12 cellular contexts compared by ENCODE assay signal in the genomic region with DNA sequence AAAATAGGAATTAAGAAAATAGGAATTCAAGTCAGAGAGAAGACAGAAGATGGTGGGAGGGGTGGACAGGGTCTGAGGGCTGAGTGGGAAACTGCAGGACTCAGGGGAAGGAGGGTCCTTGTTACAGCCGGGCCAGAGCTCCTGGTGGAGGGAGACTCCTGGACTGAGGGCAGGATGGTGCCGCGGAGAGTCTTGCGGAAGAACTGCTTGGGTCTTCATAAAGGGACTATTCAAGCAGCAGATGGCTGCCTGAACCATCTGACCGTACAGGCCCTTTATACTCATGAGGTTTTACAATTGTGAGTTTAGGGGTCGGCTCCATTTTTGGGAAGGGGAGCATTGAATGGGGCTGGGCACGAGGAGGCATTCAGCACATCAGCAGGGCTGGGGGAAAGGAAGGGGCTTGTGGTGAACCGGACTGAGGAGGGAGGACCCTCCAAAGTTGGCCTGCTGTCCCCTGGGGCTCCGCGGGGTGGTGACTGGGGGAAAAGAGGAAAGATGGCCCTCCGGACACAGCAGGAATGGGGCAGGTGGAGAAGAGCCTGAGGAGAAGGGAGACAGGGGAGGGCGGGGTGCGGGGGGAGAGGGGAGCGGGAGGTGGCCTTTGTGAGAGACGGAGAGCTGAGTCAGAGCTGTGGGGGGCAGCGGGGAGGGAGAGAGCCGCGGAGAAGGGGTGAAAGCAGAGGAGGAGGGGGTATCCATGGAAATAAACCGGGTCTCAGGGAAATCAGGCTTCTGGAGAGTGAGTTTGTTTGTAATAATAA. TPM values are rescaled to one million over a fixed set of nuclear protein-coding genes. Genes with fewer than 3 reads are reported as not detected.
DNase-seq lines count a peak whose midpoint lies in the region; ATAC-seq and TF ChIP-seq lines count a peak whose summit lies in the region.
"Had no signal": no experiment of that assay in that cellular context is flagged by ENCODE, and none has a peak within 500 bp of the region (broad histone marks: within the 10 kb centered on the region; RNA-seq: fewer than 3 reads in every experiment).

No MANE protein-coding gene starts in this region.

- H3K4me2 ChIP-seq in OCI-LY7 (ENCODE audit: low read length), result no peak overlapping the region

- POLR2A ChIA-PET in CD4-positive, alpha-beta memory T cell (lab: Charles Lee; ENCODE audit: partially characterized antibody), result interaction anchor here (1.5 to 2.1 kb wide), 4 partner anchors 11 to 19 kb away, joined by 4 to 10 read pairs (median 5); no protein-coding TSS in a partner anchor
- POLR2A ChIA-PET in OCI-LY7 (lab: Charles Lee), result no interaction called here

- ATAC-seq in HG03025 (IDR thresholded peaks at IDR 0.05; ENCODE audit: low FRiP score, unreplicated experiment), result no peak
- no peak for ATAC-seq in GM19455 (IDR thresholded peaks at IDR 0.05; ENCODE audit: unreplicated experiment)
- ATAC-seq in HG03342 (IDR thresholded peaks at IDR 0.05; ENCODE audit: unreplicated experiment), result no peak

- H3K9me3 ChIP-seq in CD4-positive, alpha-beta memory T cell (ENCODE audit: control insufficient read depth in 1 of 2, low read length in 2 of 2), result no peaks in the 10 kb centered on the region
- no peaks in the 10 kb centered on the region for H3K9me3 ChIP-seq in OCI-LY7 (ENCODE audit: low read length)
- H3K9me3 ChIP-seq: Peyer's patch had no signal

- H3K4me3 ChIP-seq in CD4-positive, alpha-beta memory T cell (ENCODE audit: low read length in 2 of 2), result no peak overlapping the region
- no peak overlapping the region for H3K4me3 ChIP-seq in OCI-LY7 (ENCODE audit: low read depth, low read length, poor library complexity, severe bottlenecking)

- TF ChIP-seq CTCF in OCI-LY7 (conservative IDR thresholded peaks at IDR 0.05; ENCODE audit: low read length), result no peak

- no peak overlapping the region for H3K27ac ChIP-seq in CD4-positive, alpha-beta memory T cell (ENCODE audit: low read depth, low read length)
- H3K27ac ChIP-seq in caudate nucleus (ENCODE audit: low read depth, low read length), result peak overlapping the region; percentile 92
- no peak overlapping the region for H3K27ac ChIP-seq in OCI-LY7 (ENCODE audit: low read depth, low read length, poor library complexity, severe bottlenecking)
- H3K27ac ChIP-seq: Peyer's patch had no signal

- peaks cover 9 to 16% (median 12%) of the 10 kb centered on the region in 4 donors for H3K4me1 Mint-ChIP-seq in CD4-positive, alpha-beta memory T cell

- H3K79me2 ChIP-seq in OCI-LY7 (ENCODE audit: insufficient read depth, low read depth, low read length), result no peaks in the 10 kb centered on the region

- intact Hi-C loops in CD4-positive, alpha-beta memory T cell (cut with micrococcal nuclease), result loop anchor here (5.0 kb wide), 1 partner anchor 1624 kb away; a partner anchor contains a TSS
- intact Hi-C loops in OCI-LY7 (cut with micrococcal nuclease; ENCODE audit: unreplicated experiment), result no loop called here

- peak overlapping the region in 4 of 7 donors; percentile 9 to 38 (median 16) for H3K27ac Mint-ChIP-seq in CD4-positive, alpha-beta memory T cell

- H3K9me2 ChIP-seq in OCI-LY7 (ENCODE audit: insufficient read depth, low read length), result no peaks in the 10 kb centered on the region

- H3K36me3 ChIP-seq in CD4-positive, alpha-beta memory T cell (ENCODE audit: insufficient read depth, low read length), result no peaks in the 10 kb centered on the region
- H3K36me3 ChIP-seq in OCI-LY7 (ENCODE audit: insufficient read depth, low read length), result no peaks in the 10 kb centered on the region
- H3K36me3 ChIP-seq: Peyer's patch had no signal

- no peak overlapping the region for H2AFZ ChIP-seq in OCI-LY7 (ENCODE audit: low read length)

- peaks cover 15 to 16% of the 10 kb centered on the region in 2 donors for H3K27me3 Mint-ChIP-seq in CD4-positive, alpha-beta memory T cell

- no peak for DNase-seq in CD4-positive, alpha-beta memory T cell
- DNase-seq in NCI-H1105 treated with DMSO at 0.1 percent for 48 hours (lab: John Stamatoyannopoulos, UW) (peak; percentile 57), caudate nucleus (lab: John Stamatoyannopoulos, UW) (peak in 29 of 61 donors; percentile 7 to 67 (median 42)), midbrain (lab: John Stamatoyannopoulos, UW) (peak; percentile 33), OCI-LY7 (ENCODE audit: low spot score) (no peak)
- DNase-seq: KG1 had no signal

- H3K27me3 ChIP-seq in CD4-positive, alpha-beta memory T cell (ENCODE audit: insufficient read depth, low read length), result peaks cover 27% of the 10 kb centered on the region
- H3K27me3 ChIP-seq: Peyer's patch had no signal

- CTCF ChIA-PET in CD4-positive, alpha-beta memory T cell (lab: Charles Lee; ENCODE audit: partially characterized antibody), result interaction anchor here (0.6 to 1.4 kb wide), 7 partner anchors 11 to 120 kb away, joined by 3 to 4 read pairs (median 4); no protein-coding TSS in a partner anchor
- CTCF ChIA-PET in OCI-LY7 (lab: Charles Lee; ENCODE audit: unreplicated experiment), result no interaction called here

- H3K36me3 Mint-ChIP-seq in CD4-positive, alpha-beta memory T cell, result no peaks in the 10 kb centered on the region

- H3K4me3 Mint-ChIP-seq in CD4-positive, alpha-beta memory T cell, result peak overlapping the region in 7 of 8 donors; percentile 55 to 84 (median 77)

- BruUV-seq in OCI-LY7 (replicated peaks; lab: Mats Ljungman, UMichigan), result no TSS peak

- H3K9me3 Mint-ChIP-seq in CD4-positive, alpha-beta memory T cell, result peaks cover 0 to 2% (median 0%) of the 10 kb centered on the region in 8 donors

- H3K4me1 ChIP-seq in CD4-positive, alpha-beta memory T cell (ENCODE audit: insufficient read depth, low read length), result peaks cover 8% of the 10 kb centered on the region
- no peaks in the 10 kb centered on the region for H3K4me1 ChIP-seq in OCI-LY7 (ENCODE audit: insufficient read depth, low read length, poor library complexity, severe bottlenecking)

- H4K20me1 ChIP-seq in OCI-LY7 (ENCODE audit: insufficient read depth, low read length), result no peaks in the 10 kb centered on the region

RNA-seq across cellular contexts. Expression of a gene that starts 1.5 kb away (rescaled TPM):
- total RNA-seq in CD4-positive, alpha-beta memory T cell, result under 1 TPM; 0.61 to 0.97 TPM
- polyA plus RNA-seq in CD4-positive, alpha-beta memory T cell, result not detected
- total RNA-seq in OCI-LY7 (2014; rRNA removed; shearing (Covaris generic)), result not detected in 2 replicates
- not detected in 2 replicates for total RNA-seq in OCI-LY7 (2022)

RNA-seq across cellular contexts. Expression of a gene that starts 20.2 kb away (rescaled TPM):
- total RNA-seq in CD4-positive, alpha-beta memory T cell, result 100 to 1,000 TPM; 145 to 148 TPM
- polyA plus RNA-seq in CD4-positive, alpha-beta memory T cell, result 100 to 1,000 TPM in 1 of 2 donors, 10 to 100 TPM in 1; 55.7 to 145 TPM
- 0.31 and 0.44 TPM in 2 replicates for total RNA-seq in OCI-LY7 (2014; rRNA removed; shearing (Covaris generic))
- 2.8 and 4.2 TPM in 2 replicates for total RNA-seq in OCI-LY7 (2022)

RNA-seq across cellular contexts. Expression of a gene that starts 45.1 kb away (rescaled TPM):
- not detected for total RNA-seq in CD4-positive, alpha-beta memory T cell
- under 1 TPM in 1 of 2 donors, not detected in 1; 0.06 TPM for polyA plus RNA-seq in CD4-positive, alpha-beta memory T cell
- not detected in 2 replicates for total RNA-seq in OCI-LY7 (2014; rRNA removed; shearing (Covaris generic))
- not detected in 2 replicates for total RNA-seq in OCI-LY7 (2022)
- total RNA-seq: activated CD8-positive, alpha-beta memory T cell treated with anti-CD3 and anti-CD28 coated beads for 36 hours; left lobe of liver had no signal

RNA-seq across cellular contexts. Expression of a gene that starts 47.7 kb away (rescaled TPM):
- total RNA-seq in CD4-positive, alpha-beta memory T cell, result 10 to 100 TPM; 30.7 to 34.4 TPM
- polyA plus RNA-seq in CD4-positive, alpha-beta memory T cell, result 10 to 100 TPM in 1 of 2 donors, 1 to 10 TPM in 1; 4.2 to 14.4 TPM
- total RNA-seq in OCI-LY7 (2014; rRNA removed; shearing (Covaris generic)), result not detected in 2 replicates
- not detected in 2 replicates for total RNA-seq in OCI-LY7 (2022)

Comparison
In these comparisons a context has a peak if more than half of its experiments do, and no peak if none do; other contexts are left out.
1. DNase-seq: peak in NCI-H1105 treated with DMSO at 0.1 percent for 48 hours (single experiment) and midbrain (single experiment); none in CD4-positive, alpha-beta memory T cell (0 of 5) and OCI-LY7 (single experiment).
2. RNA of a gene that starts 20.2 kb away (total RNA-seq): 145 to 148 TPM in CD4-positive, alpha-beta memory T cell; 0.31 to 4.2 TPM in OCI-LY7; every median in the first group is over 10 times any median in the second.